In the genomic region with DNA sequence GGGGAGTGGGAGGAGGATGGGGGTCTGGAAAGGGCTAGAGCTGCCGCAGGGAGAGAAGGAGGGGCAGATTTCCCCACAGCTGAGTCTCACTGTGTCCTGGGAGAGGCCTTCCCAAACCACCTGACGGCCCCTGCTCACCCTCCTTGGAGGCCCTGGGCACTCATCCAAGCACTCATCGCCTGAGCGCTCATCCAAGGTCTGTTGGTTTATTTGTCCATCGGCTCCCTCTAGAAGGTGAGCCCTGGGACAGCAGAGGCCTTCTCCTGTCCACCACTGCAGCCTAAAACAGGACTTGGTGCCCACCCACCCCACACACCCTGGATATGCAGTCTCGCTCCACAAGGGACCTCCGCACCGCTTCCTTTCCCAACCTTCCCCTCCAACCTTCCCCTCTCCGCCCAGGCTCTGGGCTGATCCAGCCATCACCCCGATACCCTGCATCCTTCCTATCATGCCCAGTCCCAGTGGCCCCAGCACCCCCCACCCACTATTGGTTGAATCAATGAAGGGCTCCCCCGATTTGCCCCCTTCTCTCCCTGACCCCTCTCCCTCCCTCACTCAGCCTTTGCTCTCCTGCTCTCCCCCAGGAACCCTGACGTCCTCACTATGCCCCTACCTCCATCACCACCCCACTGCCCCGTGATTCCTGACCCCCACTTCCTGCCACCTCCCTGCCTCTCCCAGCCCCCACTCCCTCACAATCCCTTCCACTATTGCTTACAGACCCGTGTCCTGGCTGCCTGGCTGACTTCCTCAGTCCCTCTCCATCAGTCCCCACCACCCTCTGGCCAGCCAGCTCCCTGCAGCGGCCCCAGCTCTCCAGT, we compare ENCODE assay signal across 7 cellular contexts. TPM values are rescaled to one million over a fixed set of nuclear protein-coding genes. Genes with fewer than 3 reads are reported as not detected.
A peak's percentile ranks its signal among the peaks of the same experiment; 100 is the strongest.
DNase-seq lines count a peak whose midpoint lies in the region; ATAC-seq and TF ChIP-seq lines count a peak whose summit lies in the region.

No MANE protein-coding gene starts in this region.

- peak overlapping the region; percentile 92 to 97 (median 94) for H3K4me3 Mint-ChIP-seq in brain

- peaks cover 10% of the 10 kb centered on the region for H3K36me3 Mint-ChIP-seq in brain

- H3K4me1 ChIP-seq in subcutaneous abdominal adipose tissue (ENCODE audit: control insufficient read depth in 5 of 5, insufficient read depth in 5 of 5, low read length in 5 of 5) = peaks cover 3 to 36% (median 33%) of the 10 kb centered on the region in 5 donors

- H3K27ac ChIP-seq in subcutaneous abdominal adipose tissue (ENCODE audit: low read depth, low read length) = peak overlapping the region; percentile 81

- ATAC-seq in GM21576 (IDR thresholded peaks at IDR 0.05; ENCODE audit: unreplicated experiment) = no peak

- peaks cover 0 to 3% (median 0%) of the 10 kb centered on the region in 5 experiments for H3K9me3 Mint-ChIP-seq in brain

- H3K27me3 Mint-ChIP-seq in brain = peaks cover 4% of the 10 kb centered on the region

- H3K4me3 ChIP-seq in GM12864 (ENCODE audit: low read depth, low read length) (peak overlapping the region; percentile 76), kidney epithelial cell (ENCODE audit: low read depth, low read length) (peak overlapping the region; percentile 65), subcutaneous abdominal adipose tissue (ENCODE audit: low read depth in 1 of 5, low read length in 5 of 5) (peak overlapping the region; percentile 54 to 80 (median 74))

- H3K4me1 Mint-ChIP-seq in brain = peaks cover 28% of the 10 kb centered on the region

- H3K9ac ChIP-seq in subcutaneous abdominal adipose tissue (ENCODE audit: low read length in 5 of 5) = peak overlapping the region in 4 of 5 donors; percentile 66 to 75 (median 71)

- H3K27me3 ChIP-seq in kidney epithelial cell (ENCODE audit: control insufficient read depth, insufficient read depth, low read length) (no peaks in the 10 kb centered on the region), subcutaneous abdominal adipose tissue (ENCODE audit: control insufficient read depth in 5 of 5, insufficient read depth in 4 of 5, low read length in 5 of 5) (no peaks in the 10 kb centered on the region)

- H3K36me3 ChIP-seq in kidney epithelial cell (ENCODE audit: control insufficient read depth, insufficient read depth, low read length) (no peaks in the 10 kb centered on the region), subcutaneous abdominal adipose tissue (ENCODE audit: control insufficient read depth in 5 of 5, insufficient read depth in 5 of 5, low read length in 5 of 5) (peaks cover 0 to 35% (median 33%) of the 10 kb centered on the region in 5 donors)

- H3K27ac Mint-ChIP-seq in brain = peak overlapping the region; percentile 98 to 99 (median 99)

- DNase-seq in GM12864 (ENCODE audit: low read depth) (no peak), NCI-H2196 (lab: John Stamatoyannopoulos, UW; ENCODE audit: unreplicated experiment) (peak; percentile 88), kidney epithelial cell (ENCODE audit: low read depth) (peak; percentile 77)
- no peak for DNase-seq in stimulated activated CD8-positive, alpha-beta memory T cell treated with anti-CD3 and anti-CD28 coated beads, Interleukin-4, amount 100 ng/mL, for 48 hours

- no peak for TF ChIP-seq CTCF in GM12864 (IDR thresholded peaks at IDR 0.05; ENCODE audit: low read depth, low read length, missing control alignments)
- TF ChIP-seq CTCF in brain (conservative IDR thresholded peaks at IDR 0.05) = no peak
- TF ChIP-seq CTCF in kidney epithelial cell (IDR thresholded peaks at IDR 0.05; ENCODE audit: insufficient read depth, low read length, poor library complexity, severe bottlenecking) = peak; percentile 41

- no peaks in the 10 kb centered on the region for H3K9me3 ChIP-seq in subcutaneous abdominal adipose tissue (ENCODE audit: control insufficient read depth in 5 of 5, low read length in 5 of 5)

RNA-seq across cellular contexts. Expression of a gene that starts 1.6 kb away (rescaled TPM):
- polyA plus RNA-seq in brain (ENCODE audit: insufficient read depth, low read depth, low replicate concordance) = 266 TPM
- total RNA-seq in kidney epithelial cell = 62.3 and 66.0 TPM in 2 replicates

RNA-seq across cellular contexts. Expression of a gene that starts 16.1 kb away (rescaled TPM):
- 150 TPM for polyA plus RNA-seq in brain (ENCODE audit: insufficient read depth, low read depth, low replicate concordance)
- total RNA-seq in kidney epithelial cell = 67.0 and 82.0 TPM in 2 replicates

RNA-seq across cellular contexts. Expression of a gene that starts 53.5 kb away (rescaled TPM):
- polyA plus RNA-seq in brain (ENCODE audit: insufficient read depth, low read depth, low replicate concordance) = 36.3 TPM
- total RNA-seq in kidney epithelial cell = 6.8 and 13.8 TPM in 2 replicates

RNA-seq across cellular contexts. Expression of a gene that starts 55.6 kb away (rescaled TPM):
- 129 TPM for polyA plus RNA-seq in brain (ENCODE audit: insufficient read depth, low read depth, low replicate concordance)
- total RNA-seq in kidney epithelial cell = 60.9 and 72.0 TPM in 2 replicates

Comparison
In these comparisons a context has a peak if more than half of its experiments do, and no peak if none do; other contexts are left out.
1. DNase-seq: peak in NCI-H2196 (single experiment) and kidney epithelial cell (single experiment); none in GM12864 (single experiment) and stimulated activated CD8-positive, alpha-beta memory T cell treated with anti-CD3 and anti-CD28 coated beads, Interleukin-4, amount 100 ng/mL, for 48 hours (single experiment).
2. Peak in every context shown above with its lines, with median percentiles within 50 percentile points of each other: H3K4me3 ChIP-seq.